In the genomic region with DNA sequence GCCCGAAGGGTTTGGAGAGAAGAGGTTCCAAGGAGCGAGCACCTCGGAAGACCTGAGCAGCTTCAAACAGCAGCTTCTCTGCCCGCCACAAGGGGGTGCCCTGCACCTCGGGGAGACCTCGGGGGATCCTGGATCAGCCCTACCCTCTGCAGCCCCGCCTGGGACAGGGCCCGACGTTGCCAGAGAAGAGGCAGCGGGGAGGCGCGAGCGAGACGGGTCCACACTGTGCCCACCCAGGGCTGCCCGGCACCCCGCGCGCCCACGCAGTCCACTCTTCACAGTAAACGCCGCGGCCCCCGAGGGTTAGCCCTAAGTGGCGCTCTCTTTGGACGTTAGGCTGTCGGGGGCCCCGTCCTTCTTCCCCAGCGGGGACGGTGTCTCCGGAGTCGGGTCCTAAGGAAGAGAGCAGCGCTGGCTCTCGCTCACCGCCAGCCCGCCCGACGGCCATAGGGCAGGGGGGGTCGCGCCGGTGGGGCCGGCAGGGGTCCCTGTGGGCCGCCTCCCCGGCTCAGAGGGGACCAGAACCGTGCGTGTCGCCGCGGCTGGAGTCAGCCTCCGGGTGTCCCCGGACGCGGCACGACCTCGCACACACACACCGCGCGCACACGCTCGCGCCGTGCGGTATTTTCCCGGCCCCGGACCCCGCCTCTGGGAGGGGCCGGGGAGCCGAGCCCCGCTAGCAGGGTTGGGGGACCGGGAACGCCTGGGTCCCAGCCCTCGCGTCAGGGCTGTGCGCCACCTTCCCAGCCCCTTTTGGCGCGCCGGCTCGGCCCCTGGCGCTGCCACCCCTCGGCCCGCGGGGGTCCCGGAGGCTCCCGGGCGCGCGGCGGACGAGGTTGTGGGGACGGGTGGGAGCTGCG, we compare ENCODE assay signal across 8 cellular contexts. TPM values are rescaled to one million over a fixed set of nuclear protein-coding genes. Genes with fewer than 3 reads are reported as not detected.
DNase-seq lines count a peak whose midpoint lies in the region; ATAC-seq and TF ChIP-seq lines count a peak whose summit lies in the region.

No MANE protein-coding gene starts in this region.

- H3K4me1 Mint-ChIP-seq in naive B cell: peaks cover 16 to 21% (median 19%) of the 10 kb centered on the region in 3 donors

- peaks cover 72 to 86% (median 81%) of the 10 kb centered on the region in 3 donors for H3K27me3 Mint-ChIP-seq in naive B cell

- H3K36me3 Mint-ChIP-seq in naive B cell: peaks cover 0 to 12% of the 10 kb centered on the region in 2 donors

- no peak overlapping the region for H3K27ac Mint-ChIP-seq in naive B cell

- peaks cover 0 to 3% (median 0%) of the 10 kb centered on the region in 7 donors for H3K9me3 Mint-ChIP-seq in naive B cell

- TF ChIP-seq POLR2A in erythroblast (IDR thresholded peaks at IDR 0.05; ENCODE audit: low read length): no peak

- DNase-seq in DMS79 (lab: John Stamatoyannopoulos, UW) (peak; percentile 34), NCI-H82 treated with DMSO at 0.1 percent for 48 hours (lab: John Stamatoyannopoulos, UW; ENCODE audit: unreplicated experiment) (peak; percentile 62), erythroblast (lab: John Stamatoyannopoulos, UW) (peak; percentile 68 to 77), naive B cell (peak; percentile 62)
- DNase-seq in activated CD8-positive, alpha-beta memory T cell treated with anti-CD3 and anti-CD28 coated beads, Interleukin-2, amount 50 U/mL, for 24 hours (ENCODE audit: extremely low read depth): peak; percentile 14
- DNase-seq in stimulated activated CD8-positive, alpha-beta memory T cell treated with anti-CD3 and anti-CD28 coated beads, Interleukin-7, amount 100 ng/mL, for 48 hours (ENCODE audit: extremely low read depth in 1 of 2, low read depth in 1 of 2): peak; percentile 20 to 64

- ATAC-seq in HG03045 (IDR thresholded peaks at IDR 0.05; ENCODE audit: unreplicated experiment): peak; percentile 62
- ATAC-seq in naive B cell (ENCODE audit: low read depth in 2 of 2): peak; percentile 75 to 76
- ATAC-seq in HG03025 (IDR thresholded peaks at IDR 0.05; ENCODE audit: low FRiP score, unreplicated experiment): no peak

- H3K4me3 Mint-ChIP-seq in naive B cell: peak overlapping the region; percentile 15 to 82 (median 70)

RNA-seq across cellular contexts. Expression of gene CDH22, which starts 0.9 kb away (rescaled TPM):
- polyA plus RNA-seq in naive B cell (ENCODE audit: low read depth in 6 of 6): not detected

Comparison
In these comparisons a context has a peak if more than half of its experiments do, and no peak if none do; other contexts are left out.
1. DNase-seq: peak in every context shown above with its lines; median percentile 72 in erythroblast; 62 in NCI-H82 treated with DMSO at 0.1 percent for 48 hours; 62 in naive B cell; 42 in stimulated activated CD8-positive, alpha-beta memory T cell treated with anti-CD3 and anti-CD28 coated beads, Interleukin-7, amount 100 ng/mL, for 48 hours; 34 in DMS79; 14 in activated CD8-positive, alpha-beta memory T cell treated with anti-CD3 and anti-CD28 coated beads, Interleukin-2, amount 50 U/mL, for 24 hours.